ENCODE assay signal across 10 cellular contexts in genomic region chr1:35264861-35265260, GRCh38. TPM values are rescaled to one million over a fixed set of nuclear protein-coding genes. Genes with fewer than 3 reads are reported as not detected.
A peak's percentile ranks its signal among the peaks of the same experiment; 100 is the strongest.
DNase-seq lines count a peak whose midpoint lies in the region; ATAC-seq, FAIRE-seq and TF ChIP-seq lines count a peak whose summit lies in the region.
"Had no signal": no experiment of that assay in that cellular context is flagged by ENCODE, and none has a peak within 500 bp of the region (broad histone marks: within the 10 kb centered on the region; RNA-seq: fewer than 3 reads in every experiment).

No MANE protein-coding gene starts in this region.

- H3K4me1 ChIP-seq in OCI-LY7 (ENCODE audit: insufficient read depth, low read length, poor library complexity, severe bottlenecking) (peaks cover 14% of the 10 kb centered on the region), pancreas (peaks cover 0 to 11% (median 8%) of the 10 kb centered on the region in 3 donors), HAP-1 (peaks cover 4% of the 10 kb centered on the region)

- H3K4me3 ChIP-seq in OCI-LY7 (ENCODE audit: low read depth, low read length, poor library complexity, severe bottlenecking) (no peak overlapping the region), pancreas (no peak overlapping the region), HAP-1 (no peak overlapping the region)

- POLR2A ChIA-PET in OCI-LY7 (lab: Charles Lee) = interaction anchor here (0.7 to 1.8 kb wide), 3 partner anchors 10 to 186 kb away, joined by 3 to 5 read pairs (median 4); partner anchors contain the start of gene ZMYM1

- no peaks in the 10 kb centered on the region for H3K9me3 ChIP-seq in OCI-LY7 (ENCODE audit: low read length)
- H3K9me3 ChIP-seq in pancreas = no peaks in the 10 kb centered on the region
- H3K9me3 ChIP-seq in HAP-1 = no peaks in the 10 kb centered on the region

- no peak for FAIRE-seq in pancreas (lab: Jason Lieb, UNC)

- intact Hi-C loops in OCI-LY7 (cut with micrococcal nuclease; ENCODE audit: unreplicated experiment) (loop anchor here (10.0 kb wide), 1 partner anchor 400 kb away; no protein-coding TSS in a partner anchor), pancreas (cut with DNase I) (no loop called here), left ventricle myocardium superior (cut with micrococcal nuclease) (no loop called here)

- BruUV-seq in OCI-LY7 (replicated peaks; lab: Mats Ljungman, UMichigan) = no TSS peak

- H3K27me3 ChIP-seq in pancreas = no peaks in the 10 kb centered on the region
- 0 out of 2 replicates have a peak, but pooled peaks cover 4% of the 10 kb centered on the region for H3K27me3 ChIP-seq in HAP-1 (ENCODE audit: low read depth)

- CTCF ChIA-PET in OCI-LY7 (lab: Charles Lee; ENCODE audit: unreplicated experiment) = no interaction called here

- H2AFZ ChIP-seq in OCI-LY7 (ENCODE audit: low read length) = peak overlapping the region; percentile 36

- H3K36me3 ChIP-seq in OCI-LY7 (ENCODE audit: insufficient read depth, low read length) (no peaks in the 10 kb centered on the region), pancreas (no peaks in the 10 kb centered on the region), HAP-1 (replicated peaks) (no peaks in the 10 kb centered on the region)

- ATAC-seq in pancreas (peak; percentile 33 to 81 (median 73)), GM18511 (IDR thresholded peaks at IDR 0.05; ENCODE audit: unreplicated experiment) (no peak), left ventricle myocardium superior (no peak)
- ATAC-seq: activated T-cell treated with anti-CD3 and anti-CD28 coated beads, Interleukin-2, amount 50 U/mL, for 4 hours had no signal

- peaks cover 12% of the 10 kb centered on the region for H3K79me2 ChIP-seq in OCI-LY7 (ENCODE audit: insufficient read depth, low read depth, low read length)

- H3K4me2 ChIP-seq in OCI-LY7 (ENCODE audit: low read length) = no peak overlapping the region

- H3K9me2 ChIP-seq in OCI-LY7 (ENCODE audit: insufficient read depth, low read length) = no peaks in the 10 kb centered on the region; the same call in 1 of the 2 replicates

- no peaks in the 10 kb centered on the region for H4K20me1 ChIP-seq in OCI-LY7 (ENCODE audit: insufficient read depth, low read length)

- TF ChIP-seq CTCF in OCI-LY7 (conservative IDR thresholded peaks at IDR 0.05; ENCODE audit: low read length) (no peak), pancreas (IDR thresholded peaks at IDR 0.05) (no peak)

- 13 to 17% methylated on average over 6 of the region's 6 CpGs for WGBS in pancreas, 2 donors

- no peak overlapping the region for H3K27ac ChIP-seq in OCI-LY7 (ENCODE audit: low read depth, low read length, poor library complexity, severe bottlenecking)
- peak overlapping the region; percentile 13 for H3K27ac ChIP-seq in epithelial cell of prostate
- H3K27ac ChIP-seq in pancreas = peak overlapping the region; percentile 21 to 85 (median 67)

- peak; percentile 92 for DNase-seq in EH (ENCODE audit: low read depth)
- no peak for DNase-seq in OCI-LY7 (ENCODE audit: low spot score)
- DNase-seq in epithelial cell of prostate (ENCODE audit: low read depth, low spot score) = no peak
- peak in 3 of 6 donors; percentile 35 to 43 (median 40) for DNase-seq in pancreas
- no peak for DNase-seq in HAP-1 (ENCODE audit: low spot score in 2 of 2)
- no peak for DNase-seq in central memory CD4-positive, alpha-beta T cell
- DNase-seq in left ventricle myocardium superior = no peak
- DNase-seq: activated T-cell treated with anti-CD3 and anti-CD28 coated beads, Interleukin-2, amount 50 U/mL, for 4 hours; stimulated activated naive CD4-positive, alpha-beta T cell treated with Interleukin-2 at 50 U/mL for 16 hours had no signal

- in situ Hi-C loops in HAP-1 (cut with MboI; ENCODE audit: low sequenced_read_pairs) = no loop called here

RNA-seq across cellular contexts. Expression of gene ZMYM4, which starts 3.6 kb away (rescaled TPM):
- total RNA-seq in OCI-LY7 (2014; rRNA removed; shearing (Covaris generic)) = 21.1 and 24.3 TPM in 2 replicates
- total RNA-seq in OCI-LY7 (2022) (43.8 and 54.3 TPM in 2 replicates), pancreas (10 to 100 TPM; 17.2 to 31.1 (median 21.5) TPM), left ventricle myocardium superior (34.9 TPM)
- 10 to 100 TPM; 10.5 to 12.7 TPM for polyA plus RNA-seq in pancreas

Comparison
In these comparisons a context has a peak if more than half of its experiments do, and no peak if none do; other contexts are left out.
1. ATAC-seq: peak in pancreas (4 of 4); none in GM18511 (single experiment) and left ventricle myocardium superior (single experiment).